In genomic region chr1:212692774-212693644, GRCh38 we compare ENCODE assay signal across 24 cellular contexts. TPM values are rescaled to one million over a fixed set of nuclear protein-coding genes. Genes with fewer than 3 reads are reported as not detected.
DNase-seq lines count a peak whose midpoint lies in the region; ATAC-seq, FAIRE-seq and TF ChIP-seq lines count a peak whose summit lies in the region.
"Had no signal": no experiment of that assay in that cellular context is flagged by ENCODE, and none has a peak within 500 bp of the region (broad histone marks: within the 10 kb centered on the region; RNA-seq: fewer than 3 reads in every experiment).

No MANE protein-coding gene starts in this region.

- no peak for FAIRE-seq in bronchial epithelial cell (lab: Jason Lieb, UNC)
- FAIRE-seq: frontal cortex had no signal

- no peaks in the 10 kb centered on the region for H3K79me1 ChIP-seq in mesendoderm (ENCODE audit: low read length)

- H3K56ac ChIP-seq in mesendoderm (ENCODE audit: low read length) = no peak overlapping the region

- H3K4me2 ChIP-seq in mesendoderm (ENCODE audit: low read length) = no peak overlapping the region
- H3K4me2 ChIP-seq: neural progenitor cell had no signal

- H3K27ac ChIP-seq in mesendoderm (ENCODE audit: low read depth, low read length) = no peak overlapping the region
- H3K27ac ChIP-seq: cardiac muscle cell, neural progenitor cell had no signal

- H3K9ac ChIP-seq in mesendoderm (ENCODE audit: low read length) = no peak overlapping the region
- H3K9ac ChIP-seq: neural progenitor cell had no signal

- H3K4me1 ChIP-seq in mesendoderm (ENCODE audit: control insufficient read depth, low read depth, low read length) = no peaks in the 10 kb centered on the region

- H3K4me3 ChIP-seq in bronchial epithelial cell (ENCODE audit: low read depth, low read length) = no peak overlapping the region
- H3K4me3 ChIP-seq in mesendoderm (ENCODE audit: low read length) = no peak overlapping the region
- H3K4me3 ChIP-seq: cardiac muscle cell, neural progenitor cell had no signal

- no peak for ATAC-seq in left colon
- ATAC-seq: activated T-cell treated with anti-CD3 and anti-CD28 coated beads, Interleukin-2, amount 50 U/mL, for 4 hours; right cardiac atrium had no signal

- H3K27me3 ChIP-seq in bronchial epithelial cell (ENCODE audit: control insufficient read depth, insufficient read depth, low read length) (peaks cover 31% of the 10 kb centered on the region), mesendoderm (ENCODE audit: insufficient read depth, low read length, poor library complexity) (no peaks in the 10 kb centered on the region)

- no peak overlapping the region for H4K8ac ChIP-seq in mesendoderm (ENCODE audit: low read depth, low read length)

- no peak overlapping the region for H2BK120ac ChIP-seq in mesendoderm (ENCODE audit: low read depth, low read length)

- no peaks in the 10 kb centered on the region for H3K36me3 ChIP-seq in bronchial epithelial cell (ENCODE audit: control insufficient read depth, insufficient read depth, low read length)
- no peaks in the 10 kb centered on the region for H3K36me3 ChIP-seq in mesendoderm (ENCODE audit: control insufficient read depth, insufficient read depth, low read length)
- H3K36me3 ChIP-seq: cardiac muscle cell, neural progenitor cell had no signal

- no peak overlapping the region for H3K4ac ChIP-seq in mesendoderm (ENCODE audit: low read depth, low read length)

- no peaks in the 10 kb centered on the region for H3K79me2 ChIP-seq in mesendoderm (ENCODE audit: control insufficient read depth, insufficient read depth, low read length)

- intact Hi-C loops in left colon (cut with DNase I, micrococcal nuclease) = no loop called here

- no peak overlapping the region for H3K23ac ChIP-seq in mesendoderm (ENCODE audit: low read length)

- DNase-seq in ELF-1 (ENCODE audit: low read depth, low spot score) (peak; percentile 26), M059J (ENCODE audit: low read depth) (peak; percentile 83), bronchial epithelial cell (ENCODE audit: low read depth) (peak; percentile 83), mesendoderm (peak; percentile 65), Ammon's horn (ENCODE audit: low spot score) (no peak), NCI-H128 (lab: John Stamatoyannopoulos, UW; ENCODE audit: unreplicated experiment) (no peak), left colon (no peak), T-helper 9 cell (no peak)
- DNase-seq: activated CD4-positive, alpha-beta T cell treated with anti-CD3 and anti-CD28 coated beads for 48 hours; activated naive CD8-positive, alpha-beta T cell treated with anti-CD3 and anti-CD28 coated beads for 36 hours; activated T-cell treated with anti-CD3 and anti-CD28 coated beads, Interleukin-2, amount 50 U/mL, for 4 hours; C1 segment of cervical spinal cord; DMS79; effector CD8-positive, alpha-beta T cell; GOT3; mesenchymal stem cell; NCI-H1092; NCI-H82; right cardiac atrium; SHP77; stimulated activated CD4-positive, alpha-beta T cell treated with anti-CD3 and anti-CD28 coated beads, Interleukin-2, amount 100 ng/mL, for 24 hours had no signal

- no peak overlapping the region for H2AK5ac ChIP-seq in mesendoderm (ENCODE audit: low read length)

- no peak for TF ChIP-seq CTCF in bronchial epithelial cell (IDR thresholded peaks at IDR 0.05; ENCODE audit: insufficient read depth, low read length, severe bottlenecking)

- no CpG with 5 or more reads among the region's 9 CpGs for WGBS in mesendoderm (ENCODE audit: extremely low coverage, insufficient coverage, low lambda C conversion rate)

- no peak overlapping the region for H2BK5ac ChIP-seq in mesendoderm (ENCODE audit: low read length)

- no peak overlapping the region for H4K5ac ChIP-seq in mesendoderm (ENCODE audit: low read length)

- H2BK15ac ChIP-seq in mesendoderm (replicated peaks; ENCODE audit: low read depth) = no peak overlapping the region

- H3K18ac ChIP-seq in mesendoderm (ENCODE audit: low read length) = no peak overlapping the region

RNA-seq across cellular contexts. Expression of gene BATF3, which starts 6.6 kb away (rescaled TPM):
- total RNA-seq in M059J (2014; rRNA removed; shearing (Covaris generic)) = 3.3 and 3.7 TPM in 2 replicates
- 0.26 TPM in 1 of 2 replicates, not detected in the other for total RNA-seq in bronchial epithelial cell
- polyA plus RNA-seq in mesendoderm (2013, experiment 1 of 2) = 4.5 TPM
- 5.8 TPM for polyA plus RNA-seq in mesendoderm (2013, experiment 2 of 2)
- total RNA-seq in left colon = 1 to 10 TPM in 1 of 2 donors, under 1 TPM in 1; 0.92 to 1.1 TPM

Comparison
In these comparisons a context has a peak if more than half of its experiments do, and no peak if none do; other contexts are left out.
1. DNase-seq: peak in ELF-1 (single experiment), M059J (single experiment), bronchial epithelial cell (single experiment) and mesendoderm (single experiment); none in Ammon's horn (single experiment), NCI-H128 (single experiment), left colon (0 of 2) and T-helper 9 cell (single experiment).